20 cellular contexts compared by ENCODE assay signal in genomic region chr10:119758448-119758847, GRCh38.
"Had no signal": no experiment of that assay in that cellular context is flagged by ENCODE, and none has a peak within 500 bp of the region (broad histone marks: within the 10 kb centered on the region; RNA-seq: fewer than 3 reads in every experiment).

No MANE protein-coding gene starts in this region.

- H3K4me1 ChIP-seq: right lobe of liver had no signal

- H3K4me3 ChIP-seq: left lung, pancreas, right lobe of liver, smooth muscle cell, stomach, thyroid gland had no signal

- DNase-seq: cortex of kidney; effector memory CD8-positive, alpha-beta T cell; kidney; left cardiac atrium; left lung; naive B cell; pancreas; right lobe of liver; stimulated activated CD4-positive, alpha-beta T cell treated with anti-CD3 and anti-CD28 coated beads, Interleukin-12 subunit alpha, Interleukin-12 subunit beta, amount 100 ng/mL, for 4 hours; stimulated activated CD4-positive, alpha-beta T cell treated with anti-CD3 and anti-CD28 coated beads, Interleukin-1b, Interleukin-23, amount 100 ng/mL, for 48 hours; stimulated activated CD4-positive, alpha-beta T cell treated with anti-CD3 and anti-CD28 coated beads, Interleukin-4, amount 100 ng/mL, for 1 hour; stimulated activated CD8-positive, alpha-beta memory T cell treated with anti-CD3 and anti-CD28 coated beads, Interleukin-4, amount 100 ng/mL, for 48 hours; stimulated activated naive CD4-positive, alpha-beta T cell treated with Interleukin-2 at 50 U/mL for 16 hours; stomach; thyroid gland had no signal

- H3K36me3 Mint-ChIP-seq: natural killer cell treated with Interleukin-12 subunit alpha and Interleukin-12 subunit beta and Interleukin-15 and Interleukin-18, amount 100 ng/mL, for 72 hours; type B pancreatic cell had no signal

- H3K9me3 Mint-ChIP-seq: effector memory CD8-positive, alpha-beta T cell; naive B cell; natural killer cell treated with Interleukin-12 subunit alpha and Interleukin-12 subunit beta and Interleukin-15 and Interleukin-18, amount 100 ng/mL, for 72 hours; neural crest cell; type B pancreatic cell had no signal

- H3K27ac Mint-ChIP-seq: natural killer cell treated with Interleukin-12 subunit alpha and Interleukin-12 subunit beta and Interleukin-15 and Interleukin-18, amount 100 ng/mL, for 72 hours; type B pancreatic cell had no signal

- H3K27ac ChIP-seq: left lung, neutrophil, pancreas, right lobe of liver, stomach had no signal

- H3K27me3 ChIP-seq: left lung, neutrophil, pancreas, right lobe of liver, stomach, thyroid gland had no signal

- H3K4me2 ChIP-seq: smooth muscle cell had no signal

- ATAC-seq: effector memory CD8-positive, alpha-beta T cell; left cardiac atrium; left lung; natural killer cell treated with Interleukin-12 subunit alpha and Interleukin-12 subunit beta and Interleukin-15 and Interleukin-18, amount 100 ng/mL, for 72 hours; pancreas; right lobe of liver had no signal

- H3K36me3 ChIP-seq: left lung, neutrophil, pancreas, right lobe of liver, stomach, thyroid gland had no signal

- H3K27me3 Mint-ChIP-seq: effector memory CD8-positive, alpha-beta T cell; naive B cell; natural killer cell treated with Interleukin-12 subunit alpha and Interleukin-12 subunit beta and Interleukin-15 and Interleukin-18, amount 100 ng/mL, for 72 hours; type B pancreatic cell had no signal

- H3K4me3 Mint-ChIP-seq: effector memory CD8-positive, alpha-beta T cell; naive B cell; natural killer cell treated with Interleukin-12 subunit alpha and Interleukin-12 subunit beta and Interleukin-15 and Interleukin-18, amount 100 ng/mL, for 72 hours; neural crest cell; type B pancreatic cell had no signal

- H3K9me3 ChIP-seq: left lung, neutrophil, pancreas, right lobe of liver, stomach, thyroid gland had no signal
